In the genomic region with DNA sequence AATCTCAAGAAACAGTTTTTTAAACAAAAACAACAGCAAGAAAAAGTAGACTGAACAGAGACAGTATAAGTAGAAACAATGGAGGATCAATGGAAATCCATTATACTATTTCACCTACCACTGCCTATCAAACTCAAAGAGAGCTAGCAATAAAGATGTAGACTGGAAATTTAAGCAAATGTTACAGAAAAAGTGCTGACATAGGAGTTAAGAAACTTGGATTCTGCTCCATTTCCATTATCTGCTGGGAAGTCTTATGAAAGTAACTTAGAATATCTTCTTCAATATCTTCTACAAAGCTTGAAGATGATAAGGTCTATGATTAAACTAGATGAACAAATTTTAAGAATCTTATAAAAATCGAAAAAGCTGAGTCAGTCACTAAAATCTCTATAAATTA, we compare ENCODE assay signal across 27 cellular contexts.
"Had no signal": no experiment of that assay in that cellular context is flagged by ENCODE, and none has a peak within 500 bp of the region (broad histone marks: within the 10 kb centered on the region; RNA-seq: fewer than 3 reads in every experiment).

No MANE protein-coding gene starts in this region.

- DNase-seq: stimulated activated CD4-positive, alpha-beta T cell treated with anti-CD3 and anti-CD28 coated beads, Interleukin-2, amount 100 ng/mL, for 48 hours; stimulated activated CD4-positive, alpha-beta T cell treated with anti-CD3 and anti-CD28 coated beads, Interleukin-4, amount 100 ng/mL, for 1 hour; stimulated activated CD4-positive, alpha-beta T cell treated with anti-CD3 and anti-CD28 coated beads, Interleukin-4, amount 100 ng/mL, for 24 hours; stimulated activated CD4-positive, alpha-beta T cell treated with anti-CD3 and anti-CD28 coated beads, Interleukin-4, amount 100 ng/mL, for 4 hours; stimulated activated CD8-positive, alpha-beta memory T cell treated with anti-CD3 and anti-CD28 coated beads, Interleukin-4, amount 100 ng/mL, for 48 hours; stimulated activated naive B cell treated with anti-CD40 and anti-IgM and Interleukin-4, amounts not matched to agents 10 μg/mL and 1 μg/mL and 100 μg/mL, for 72 hours; stimulated activated naive CD4-positive, alpha-beta T cell; stimulated activated naive CD4-positive, alpha-beta T cell treated with Interleukin-2 at 50 U/mL for 16 hours; stimulated activated naive CD8-positive, alpha-beta T cell treated with anti-CD3 and anti-CD28 coated beads, Interleukin-15, amount 100 ng/mL, for 72 hours; stimulated activated naive CD8-positive, alpha-beta T cell treated with anti-CD3 and anti-CD28 coated beads, Interleukin-15, Interleukin-2, amounts not matched to agents 100 U/mL and 50 U/mL, for 24 hours; stomach; substantia nigra; testis; thyroid gland; tibial artery; transverse colon; trophoblast cell; upper lobe of left lung; upper lobe of right lung; uterus had no signal

- H3K27me3 ChIP-seq: stomach, suprapubic skin, testis, thyroid gland, tibial artery, tibial nerve, transverse colon, upper lobe of left lung, upper lobe of right lung, uterus, vagina had no signal

- H3K27ac ChIP-seq: stomach, suprapubic skin, testis, thoracic aorta, thyroid gland, tibial artery, tibial nerve, transverse colon, upper lobe of left lung, upper lobe of right lung, uterus, vagina had no signal

- H3K4me3 ChIP-seq: stomach, suprapubic skin, testis, thoracic aorta, thyroid gland, tibial artery, tibial nerve, transverse colon, upper lobe of left lung, upper lobe of right lung, uterus, vagina had no signal

- H3K4me1 ChIP-seq: stomach, suprapubic skin, testis, thyroid gland, tibial artery, tibial nerve, transverse colon, upper lobe of left lung, upper lobe of right lung, uterus, vagina had no signal

- H3K9me3 ChIP-seq: stomach, suprapubic skin, testis, thoracic aorta, thyroid gland, tibial artery, tibial nerve, transverse colon, upper lobe of left lung, upper lobe of right lung, uterus, vagina had no signal

- H3K36me3 ChIP-seq: stomach, suprapubic skin, thoracic aorta, thyroid gland, tibial artery, tibial nerve, transverse colon, upper lobe of left lung, upper lobe of right lung, uterus, vagina had no signal

- FAIRE-seq: urothelium cell line had no signal

- ATAC-seq: stimulated activated effector memory CD8-positive, alpha-beta T cell treated with anti-CD3 and anti-CD28 coated beads, Interleukin-12 subunit alpha, Interleukin-12 subunit beta, amount 100 ng/mL, for 72 hours; stimulated activated memory B cell treated with anti-CD40 and anti-IgM and Interleukin-4, amounts not matched to agents 10 μg/mL and 1 μg/mL and 100 μg/mL, for 72 hours; stimulated activated naive B cell treated with anti-CD40 and anti-IgM and Interleukin-4, amounts not matched to agents 10 μg/mL and 1 μg/mL and 100 μg/mL, for 72 hours; stimulated activated naive CD8-positive, alpha-beta T cell treated with anti-CD3 and anti-CD28 coated beads, Interleukin-15, amount 100 ng/mL, for 72 hours; stimulated activated naive CD8-positive, alpha-beta T cell treated with anti-CD3 and anti-CD28 coated beads, Interleukin-15, Interleukin-2, amounts not matched to agents 100 U/mL and 50 U/mL, for 24 hours; upper lobe of right lung had no signal
